ENCODE assay signal across 32 cellular contexts in genomic region chr17:40621558-40621957, GRCh38. TPM values are rescaled to one million over a fixed set of nuclear protein-coding genes. Genes with fewer than 3 reads are reported as not detected.
DNase-seq lines count a peak whose midpoint lies in the region; ATAC-seq and TF ChIP-seq lines count a peak whose summit lies in the region.
"Had no signal": no experiment of that assay in that cellular context is flagged by ENCODE, and none has a peak within 500 bp of the region (broad histone marks: within the 10 kb centered on the region; RNA-seq: fewer than 3 reads in every experiment).

No MANE protein-coding gene starts in this region.

- no peak for TF ChIP-seq CTCF in Calu3 (IDR thresholded peaks at IDR 0.05; ENCODE audit: unreplicated experiment)
- TF ChIP-seq CTCF in Peyer's patch (IDR thresholded peaks at IDR 0.05) = no peak
- TF ChIP-seq CTCF in fibroblast of villous mesenchyme (IDR thresholded peaks at IDR 0.05; ENCODE audit: insufficient read depth, low read depth, low read length) = no peak

- H3K4me1 Mint-ChIP-seq in Calu3 (ENCODE audit: low read depth, unreplicated experiment) = peaks cover 15% of the 10 kb centered on the region
- H3K4me1 Mint-ChIP-seq in stimulated activated naive B cell treated with anti-CD40 and anti-IgM and Interleukin-4, amounts not matched to agents 10 μg/mL and 1 μg/mL and 100 μg/mL, for 72 hours = peaks cover 54 to 86% of the 10 kb centered on the region in 2 donors

- no peaks in the 10 kb centered on the region for H3K27me3 ChIP-seq in Peyer's patch
- H3K27me3 ChIP-seq: SJCRH30 had no signal

- intact Hi-C loops in Calu3 (cut with micrococcal nuclease; ENCODE audit: unreplicated experiment) = loop anchor here (2.0 kb wide), 1 partner anchor 229 kb away; no protein-coding TSS in a partner anchor

- TF ChIP-seq POLR2A in Peyer's patch (IDR thresholded peaks at IDR 0.05) = no peak

- CTCF ChIA-PET in Calu3 (lab: Charles Lee) = interaction anchor here (0.8 to 9.3 kb wide), 11 partner anchors 12 to 182 kb away, joined by 3 to 148 read pairs (median 24); partner anchors contain the start of genes KRT28 and SMARCE1

- H3K4me3 Mint-ChIP-seq in Calu3 (ENCODE audit: low read depth, unreplicated experiment) = no peak overlapping the region
- H3K4me3 Mint-ChIP-seq in stimulated activated naive B cell treated with anti-CD40 and anti-IgM and Interleukin-4, amounts not matched to agents 10 μg/mL and 1 μg/mL and 100 μg/mL, for 72 hours = peak overlapping the region in 1 of 2 donors; percentile 11
- H3K4me3 Mint-ChIP-seq: activated T-cell treated with anti-CD3 and anti-CD28 coated beads, Interleukin-2, amount 50 U/mL, for 4 hours had no signal

- peaks cover 0 to 10% (median 4%) of the 10 kb centered on the region in 4 donors for H3K4me1 ChIP-seq in Peyer's patch
- H3K4me1 ChIP-seq: SJCRH30 had no signal

- no TSS peak for BruUV-seq in Calu3 (replicated peaks; lab: Mats Ljungman, UMichigan)

- peaks cover 66% of the 10 kb centered on the region for H3K27me3 Mint-ChIP-seq in Calu3 (ENCODE audit: unreplicated experiment)
- no peaks in the 10 kb centered on the region for H3K27me3 Mint-ChIP-seq in stimulated activated naive B cell treated with anti-CD40 and anti-IgM and Interleukin-4, amounts not matched to agents 10 μg/mL and 1 μg/mL and 100 μg/mL, for 72 hours
- H3K27me3 Mint-ChIP-seq: activated naive CD8-positive, alpha-beta T cell treated with anti-CD3 and anti-CD28 coated beads, Interleukin-2, amount 50 U/mL, for 24 hours; effector memory CD8-positive, alpha-beta T cell; stimulated activated naive CD8-positive, alpha-beta T cell treated with anti-CD3 and anti-CD28 coated beads, Interleukin-15, amount 100 ng/mL, for 72 hours had no signal

- H3K9me3 ChIP-seq in Peyer's patch = no peaks in the 10 kb centered on the region
- H3K9me3 ChIP-seq: SJCRH30 had no signal

- H3K36me3 Mint-ChIP-seq in Calu3 (ENCODE audit: insufficient read depth, unreplicated experiment) = peaks cover 13% of the 10 kb centered on the region
- peaks cover 0 to 5% of the 10 kb centered on the region in 2 donors for H3K36me3 Mint-ChIP-seq in stimulated activated naive B cell treated with anti-CD40 and anti-IgM and Interleukin-4, amounts not matched to agents 10 μg/mL and 1 μg/mL and 100 μg/mL, for 72 hours
- H3K36me3 Mint-ChIP-seq: natural killer cell treated with Interleukin-12 subunit alpha and Interleukin-12 subunit beta and Interleukin-15 and Interleukin-18, amount 100 ng/mL, for 72 hours had no signal

- no peak overlapping the region for H3K4me3 ChIP-seq in Peyer's patch
- H3K4me3 ChIP-seq in fibroblast of villous mesenchyme (ENCODE audit: low read depth, low read length) = no peak overlapping the region
- H3K4me3 ChIP-seq: lung, SJCRH30 had no signal

- H3K36me3 ChIP-seq in Peyer's patch = no peaks in the 10 kb centered on the region
- H3K36me3 ChIP-seq: SJCRH30 had no signal

- H3K9me3 Mint-ChIP-seq in Calu3 (ENCODE audit: low read depth, unreplicated experiment) = no peaks in the 10 kb centered on the region
- H3K9me3 Mint-ChIP-seq in stimulated activated naive B cell treated with anti-CD40 and anti-IgM and Interleukin-4, amounts not matched to agents 10 μg/mL and 1 μg/mL and 100 μg/mL, for 72 hours = no peaks in the 10 kb centered on the region
- H3K9me3 Mint-ChIP-seq: activated naive CD8-positive, alpha-beta T cell treated with anti-CD3 and anti-CD28 coated beads, Interleukin-2, amount 50 U/mL, for 24 hours; activated T-cell treated with anti-CD3 and anti-CD28 coated beads, Interleukin-2, amount 50 U/mL, for 4 hours; effector memory CD8-positive, alpha-beta T cell; natural killer cell treated with Interleukin-12 subunit alpha and Interleukin-12 subunit beta and Interleukin-15 and Interleukin-18, amount 100 ng/mL, for 72 hours; stimulated activated naive CD8-positive, alpha-beta T cell treated with anti-CD3 and anti-CD28 coated beads, Interleukin-15, amount 100 ng/mL, for 72 hours had no signal

- DNase-seq in Calu3 (peak; percentile 6), Peyer's patch (no peak), fibroblast of villous mesenchyme (ENCODE audit: low read depth) (peak; percentile 43), NCI-H1436 (lab: John Stamatoyannopoulos, UW) (no peak), EL (no peak)
- DNase-seq in stimulated activated naive B cell treated with anti-CD40 and anti-IgM and Interleukin-4, amounts not matched to agents 10 μg/mL and 1 μg/mL and 100 μg/mL, for 72 hours = no peak
- DNase-seq in activated CD4-positive, CD25-positive, alpha-beta regulatory T cell (lab: John Stamatoyannopoulos, UW) = no peak
- DNase-seq: activated CD4-positive, alpha-beta T cell treated with anti-CD3 and anti-CD28 coated beads for 48 hours; activated gamma-delta T cell treated with Interleukin-2 at 50 U/mL for 16 hours; activated naive CD8-positive, alpha-beta T cell treated with anti-CD3 and anti-CD28 coated beads, Interleukin-2, amount 50 U/mL, for 24 hours; activated T-cell treated with anti-CD3 and anti-CD28 coated beads, Interleukin-2, amount 50 U/mL, for 4 hours; C1 segment of cervical spinal cord; COR-L47; cortex of kidney; DMS53; effector memory CD8-positive, alpha-beta T cell; hippocampal formation; NCI-H2107; NCI-H446; NCI-H774; occipital lobe; SJCRH30; stimulated activated naive CD8-positive, alpha-beta T cell treated with anti-CD3 and anti-CD28 coated beads, Interleukin-15, amount 100 ng/mL, for 72 hours; T1000 had no signal

- H3K27ac Mint-ChIP-seq in Calu3 (ENCODE audit: unreplicated experiment) = no peak overlapping the region
- peak overlapping the region; percentile 31 for H3K27ac Mint-ChIP-seq in stimulated activated naive B cell treated with anti-CD40 and anti-IgM and Interleukin-4, amounts not matched to agents 10 μg/mL and 1 μg/mL and 100 μg/mL, for 72 hours

- peak overlapping the region in 3 of 4 donors; percentile 7 to 25 (median 11) for H3K27ac ChIP-seq in Peyer's patch
- H3K27ac ChIP-seq: SJCRH30, VCaP had no signal

- no peak for ATAC-seq in stimulated activated naive B cell treated with anti-CD40 and anti-IgM and Interleukin-4, amounts not matched to agents 10 μg/mL and 1 μg/mL and 100 μg/mL, for 72 hours (replicated peaks)
- ATAC-seq: stimulated activated naive CD8-positive, alpha-beta T cell treated with anti-CD3 and anti-CD28 coated beads, Interleukin-15, amount 100 ng/mL, for 72 hours had no signal

RNA-seq across cellular contexts. Expression of gene SMARCE1, which starts 26.1 kb away (rescaled TPM):
- total RNA-seq in Calu3 (2022) (755 and 768 TPM in 2 replicates), Peyer's patch (100 to 1,000 TPM in 1 of 4 donors, 10 to 100 TPM in 3; 46.7 to 133 (median 71.6) TPM), fibroblast of villous mesenchyme (81.2 and 108 TPM in 2 replicates)

RNA-seq across cellular contexts. Expression of gene KRT222, which starts 43.4 kb away (rescaled TPM):
- total RNA-seq in Calu3 (2022) (not detected in 2 replicates), Peyer's patch (1 to 10 TPM in 2 of 4 donors, under 1 TPM in 1, not detected in 1; 0.95 to 1.8 (median 1.6) TPM), fibroblast of villous mesenchyme (not detected in 2 replicates)
- total RNA-seq: activated CD8-positive, alpha-beta memory T cell treated with anti-CD3 and anti-CD28 coated beads for 36 hours; activated T-cell treated with anti-CD3 and anti-CD28 coated beads, Interleukin-2, amount 50 U/mL, for 4 hours; cardiac septum; epithelial cell of proximal tubule; mononuclear cell; natural killer cell treated with Interleukin-12 subunit alpha and Interleukin-12 subunit beta and Interleukin-15 and Interleukin-18, amount 100 ng/mL, for 72 hours; pulmonary artery endothelial cell; SJCRH30 had no signal

RNA-seq across cellular contexts. Expression of gene CCR7, which starts 56.3 kb away (rescaled TPM):
- total RNA-seq in Calu3 (2022) = not detected in 2 replicates
- 10 to 100 TPM in 1 of 4 donors, 1 to 10 TPM in 1, not detected in 2; 3.1 to 22.3 TPM for total RNA-seq in Peyer's patch
- total RNA-seq in fibroblast of villous mesenchyme = not detected in 2 replicates
- total RNA-seq: epithelial cell of proximal tubule, occipital lobe, pulmonary artery endothelial cell, SJCRH30 had no signal

Comparison
In these comparisons a context has a peak if more than half of its experiments do, and no peak if none do; other contexts are left out.
1. DNase-seq: peak in Calu3 (single experiment) and fibroblast of villous mesenchyme (single experiment); none in Peyer's patch (0 of 3), stimulated activated naive B cell treated with anti-CD40 and anti-IgM and Interleukin-4, amounts not matched to agents 10 μg/mL and 1 μg/mL and 100 μg/mL, for 72 hours (single experiment), NCI-H1436 (single experiment), EL (single experiment) and activated CD4-positive, CD25-positive, alpha-beta regulatory T cell (0 of 4).